ENCODE assay signal across 1 cellular context in the genomic region with DNA sequence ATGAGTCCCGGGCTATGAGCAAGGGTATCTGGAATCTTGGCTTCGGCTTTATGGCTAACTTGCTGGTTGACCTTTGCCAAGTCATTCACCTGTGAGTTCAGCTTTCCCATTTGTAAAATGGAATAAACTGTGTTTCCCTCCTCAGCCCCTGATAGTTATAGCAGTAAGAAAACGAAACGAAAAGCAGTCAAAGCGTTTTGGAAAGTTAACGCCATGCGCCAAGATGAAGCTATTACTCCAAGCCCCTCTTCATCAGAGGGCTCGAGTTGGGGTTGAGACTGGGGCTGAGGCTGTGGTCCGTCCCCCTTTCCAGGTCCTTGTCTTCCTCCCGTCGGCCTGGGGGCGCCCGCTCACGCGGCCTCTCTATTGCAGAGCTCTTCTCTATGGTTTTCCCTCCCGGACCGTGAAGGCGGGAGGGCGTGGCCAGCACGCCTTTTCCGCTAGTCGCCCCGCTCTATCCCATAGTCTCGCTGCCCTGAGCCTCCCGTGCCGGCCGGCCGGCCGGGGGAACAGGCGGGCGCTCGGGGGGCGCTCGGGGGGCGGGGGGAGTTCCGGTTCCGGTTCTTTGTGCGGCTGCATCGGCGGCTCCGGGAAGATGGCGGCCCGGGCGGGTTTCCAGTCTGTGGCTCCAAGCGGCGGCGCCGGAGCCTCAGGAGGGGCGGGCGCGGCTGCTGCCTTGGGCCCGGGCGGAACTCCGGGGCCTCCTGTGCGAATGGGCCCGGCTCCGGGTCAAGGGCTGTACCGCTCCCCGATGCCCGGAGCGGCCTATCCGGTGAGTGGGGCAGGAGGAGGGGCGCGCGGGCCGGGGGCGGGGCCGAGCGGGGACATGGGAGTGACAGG.
TF ChIP-seq lines count a peak whose summit lies in the region.

A gene (plus strand): TSS at position 568 of the 840 bp plus-strand sequence. CDS start 28 bp downstream, at position 596.

TF ChIP-seq in K562, 482 proteins besides CTCF, POLR2A, EP300 and RAD21 (continued from another document and continues in another):
- TF ChIP-seq, protein P1, sequence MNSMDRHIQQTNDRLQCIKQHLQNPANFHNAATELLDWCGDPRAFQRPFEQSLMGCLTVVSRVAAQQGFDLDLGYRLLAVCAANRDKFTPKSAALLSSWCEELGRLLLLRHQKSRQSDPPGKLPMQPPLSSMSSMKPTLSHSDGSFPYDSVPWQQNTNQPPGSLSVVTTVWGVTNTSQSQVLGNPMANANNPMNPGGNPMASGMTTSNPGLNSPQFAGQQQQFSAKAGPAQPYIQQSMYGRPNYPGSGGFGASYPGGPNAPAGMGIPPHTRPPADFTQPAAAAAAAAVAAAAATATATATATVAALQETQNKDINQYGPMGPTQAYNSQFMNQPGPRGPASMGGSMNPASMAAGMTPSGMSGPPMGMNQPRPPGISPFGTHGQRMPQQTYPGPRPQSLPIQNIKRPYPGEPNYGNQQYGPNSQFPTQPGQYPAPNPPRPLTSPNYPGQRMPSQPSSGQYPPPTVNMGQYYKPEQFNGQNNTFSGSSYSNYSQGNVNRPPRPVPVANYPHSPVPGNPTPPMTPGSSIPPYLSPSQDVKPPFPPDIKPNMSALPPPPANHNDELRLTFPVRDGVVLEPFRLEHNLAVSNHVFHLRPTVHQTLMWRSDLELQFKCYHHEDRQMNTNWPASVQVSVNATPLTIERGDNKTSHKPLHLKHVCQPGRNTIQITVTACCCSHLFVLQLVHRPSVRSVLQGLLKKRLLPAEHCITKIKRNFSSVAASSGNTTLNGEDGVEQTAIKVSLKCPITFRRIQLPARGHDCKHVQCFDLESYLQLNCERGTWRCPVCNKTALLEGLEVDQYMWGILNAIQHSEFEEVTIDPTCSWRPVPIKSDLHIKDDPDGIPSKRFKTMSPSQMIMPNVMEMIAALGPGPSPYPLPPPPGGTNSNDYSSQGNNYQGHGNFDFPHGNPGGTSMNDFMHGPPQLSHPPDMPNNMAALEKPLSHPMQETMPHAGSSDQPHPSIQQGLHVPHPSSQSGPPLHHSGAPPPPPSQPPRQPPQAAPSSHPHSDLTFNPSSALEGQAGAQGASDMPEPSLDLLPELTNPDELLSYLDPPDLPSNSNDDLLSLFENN (IDR thresholded peaks at IDR 0.05; ENCODE audit: low read depth in 2 of 2, low read length in 2 of 2), result no peak
- TF ChIP-seq HNRNPLL (IDR thresholded peaks at IDR 0.05; ENCODE audit: low read depth, low read length, poor library complexity, severe bottlenecking) (peak; percentile 63), XRCC4 (IDR thresholded peaks at IDR 0.05; ENCODE audit: extremely low read depth, insufficient read depth, insufficient read length) (no peak), ZFP30 (CRISPR knock-in tag; IDR thresholded peaks at IDR 0.05; ENCODE audit: borderline replicate concordance) (no peak), ZNF224 (CRISPR knock-in tag; IDR thresholded peaks at IDR 0.05) (no peak), ZNF121 (CRISPR knock-in tag; conservative IDR thresholded peaks at IDR 0.05) (no peak), SMAD1 (IDR thresholded peaks at IDR 0.05; ENCODE audit: low read depth, low read length, partially characterized antibody) (no peak), FOS (IDR thresholded peaks at IDR 0.05; ENCODE audit: extremely low read depth, insufficient read length) (no peak), ZNF584 (CRISPR knock-in tag; IDR thresholded peaks at IDR 0.05; ENCODE audit: low read depth) (no peak), SIRT6 (IDR thresholded peaks at IDR 0.05; ENCODE audit: low read depth, low read length) (no peak), SOX6 (IDR thresholded peaks at IDR 0.05) (peak; percentile 50), ZKSCAN8 (CRISPR knock-in tag; IDR thresholded peaks at IDR 0.05) (no peak), ZFX (CRISPR knock-in tag; IDR thresholded peaks at IDR 0.05) (peak; percentile 66), MAFF (IDR thresholded peaks at IDR 0.05; ENCODE audit: low read length) (no peak; the same call in 1 of the 2 replicates), HMGN3 (IDR thresholded peaks at IDR 0.05; ENCODE audit: borderline replicate concordance, extremely low read depth, insufficient read length, low read depth, low read length) (peak; percentile 41)
- TF ChIP-seq, protein P2, sequence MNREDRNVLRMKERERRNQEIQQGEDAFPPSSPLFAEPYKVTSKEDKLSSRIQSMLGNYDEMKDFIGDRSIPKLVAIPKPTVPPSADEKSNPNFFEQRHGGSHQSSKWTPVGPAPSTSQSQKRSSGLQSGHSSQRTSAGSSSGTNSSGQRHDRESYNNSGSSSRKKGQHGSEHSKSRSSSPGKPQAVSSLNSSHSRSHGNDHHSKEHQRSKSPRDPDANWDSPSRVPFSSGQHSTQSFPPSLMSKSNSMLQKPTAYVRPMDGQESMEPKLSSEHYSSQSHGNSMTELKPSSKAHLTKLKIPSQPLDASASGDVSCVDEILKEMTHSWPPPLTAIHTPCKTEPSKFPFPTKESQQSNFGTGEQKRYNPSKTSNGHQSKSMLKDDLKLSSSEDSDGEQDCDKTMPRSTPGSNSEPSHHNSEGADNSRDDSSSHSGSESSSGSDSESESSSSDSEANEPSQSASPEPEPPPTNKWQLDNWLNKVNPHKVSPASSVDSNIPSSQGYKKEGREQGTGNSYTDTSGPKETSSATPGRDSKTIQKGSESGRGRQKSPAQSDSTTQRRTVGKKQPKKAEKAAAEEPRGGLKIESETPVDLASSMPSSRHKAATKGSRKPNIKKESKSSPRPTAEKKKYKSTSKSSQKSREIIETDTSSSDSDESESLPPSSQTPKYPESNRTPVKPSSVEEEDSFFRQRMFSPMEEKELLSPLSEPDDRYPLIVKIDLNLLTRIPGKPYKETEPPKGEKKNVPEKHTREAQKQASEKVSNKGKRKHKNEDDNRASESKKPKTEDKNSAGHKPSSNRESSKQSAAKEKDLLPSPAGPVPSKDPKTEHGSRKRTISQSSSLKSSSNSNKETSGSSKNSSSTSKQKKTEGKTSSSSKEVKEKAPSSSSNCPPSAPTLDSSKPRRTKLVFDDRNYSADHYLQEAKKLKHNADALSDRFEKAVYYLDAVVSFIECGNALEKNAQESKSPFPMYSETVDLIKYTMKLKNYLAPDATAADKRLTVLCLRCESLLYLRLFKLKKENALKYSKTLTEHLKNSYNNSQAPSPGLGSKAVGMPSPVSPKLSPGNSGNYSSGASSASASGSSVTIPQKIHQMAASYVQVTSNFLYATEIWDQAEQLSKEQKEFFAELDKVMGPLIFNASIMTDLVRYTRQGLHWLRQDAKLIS (CRISPR knock-in tag; IDR thresholded peaks at IDR 0.05), result no peak
- TF ChIP-seq, protein P3, sequence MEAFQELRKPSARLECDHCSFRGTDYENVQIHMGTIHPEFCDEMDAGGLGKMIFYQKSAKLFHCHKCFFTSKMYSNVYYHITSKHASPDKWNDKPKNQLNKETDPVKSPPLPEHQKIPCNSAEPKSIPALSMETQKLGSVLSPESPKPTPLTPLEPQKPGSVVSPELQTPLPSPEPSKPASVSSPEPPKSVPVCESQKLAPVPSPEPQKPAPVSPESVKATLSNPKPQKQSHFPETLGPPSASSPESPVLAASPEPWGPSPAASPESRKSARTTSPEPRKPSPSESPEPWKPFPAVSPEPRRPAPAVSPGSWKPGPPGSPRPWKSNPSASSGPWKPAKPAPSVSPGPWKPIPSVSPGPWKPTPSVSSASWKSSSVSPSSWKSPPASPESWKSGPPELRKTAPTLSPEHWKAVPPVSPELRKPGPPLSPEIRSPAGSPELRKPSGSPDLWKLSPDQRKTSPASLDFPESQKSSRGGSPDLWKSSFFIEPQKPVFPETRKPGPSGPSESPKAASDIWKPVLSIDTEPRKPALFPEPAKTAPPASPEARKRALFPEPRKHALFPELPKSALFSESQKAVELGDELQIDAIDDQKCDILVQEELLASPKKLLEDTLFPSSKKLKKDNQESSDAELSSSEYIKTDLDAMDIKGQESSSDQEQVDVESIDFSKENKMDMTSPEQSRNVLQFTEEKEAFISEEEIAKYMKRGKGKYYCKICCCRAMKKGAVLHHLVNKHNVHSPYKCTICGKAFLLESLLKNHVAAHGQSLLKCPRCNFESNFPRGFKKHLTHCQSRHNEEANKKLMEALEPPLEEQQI (IDR thresholded peaks at IDR 0.05), result no peak
- TF ChIP-seq, protein P4, sequence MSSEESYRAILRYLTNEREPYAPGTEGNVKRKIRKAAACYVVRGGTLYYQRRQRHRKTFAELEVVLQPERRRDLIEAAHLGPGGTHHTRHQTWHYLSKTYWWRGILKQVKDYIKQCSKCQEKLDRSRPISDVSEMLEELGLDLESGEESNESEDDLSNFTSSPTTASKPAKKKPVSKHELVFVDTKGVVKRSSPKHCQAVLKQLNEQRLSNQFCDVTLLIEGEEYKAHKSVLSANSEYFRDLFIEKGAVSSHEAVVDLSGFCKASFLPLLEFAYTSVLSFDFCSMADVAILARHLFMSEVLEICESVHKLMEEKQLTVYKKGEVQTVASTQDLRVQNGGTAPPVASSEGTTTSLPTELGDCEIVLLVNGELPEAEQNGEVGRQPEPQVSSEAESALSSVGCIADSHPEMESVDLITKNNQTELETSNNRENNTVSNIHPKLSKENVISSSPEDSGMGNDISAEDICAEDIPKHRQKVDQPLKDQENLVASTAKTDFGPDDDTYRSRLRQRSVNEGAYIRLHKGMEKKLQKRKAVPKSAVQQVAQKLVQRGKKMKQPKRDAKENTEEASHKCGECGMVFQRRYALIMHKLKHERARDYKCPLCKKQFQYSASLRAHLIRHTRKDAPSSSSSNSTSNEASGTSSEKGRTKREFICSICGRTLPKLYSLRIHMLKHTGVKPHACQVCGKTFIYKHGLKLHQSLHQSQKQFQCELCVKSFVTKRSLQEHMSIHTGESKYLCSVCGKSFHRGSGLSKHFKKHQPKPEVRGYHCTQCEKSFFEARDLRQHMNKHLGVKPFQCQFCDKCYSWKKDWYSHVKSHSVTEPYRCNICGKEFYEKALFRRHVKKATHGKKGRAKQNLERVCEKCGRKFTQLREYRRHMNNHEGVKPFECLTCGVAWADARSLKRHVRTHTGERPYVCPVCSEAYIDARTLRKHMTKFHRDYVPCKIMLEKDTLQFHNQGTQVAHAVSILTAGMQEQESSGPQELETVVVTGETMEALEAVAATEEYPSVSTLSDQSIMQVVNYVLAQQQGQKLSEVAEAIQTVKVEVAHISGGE (CRISPR knock-in tag; IDR thresholded peaks at IDR 0.05), result peak in 2 of 3 experiments; percentile 51 to 92; a peak in 3 of 6 replicates
- TF ChIP-seq, protein P5, sequence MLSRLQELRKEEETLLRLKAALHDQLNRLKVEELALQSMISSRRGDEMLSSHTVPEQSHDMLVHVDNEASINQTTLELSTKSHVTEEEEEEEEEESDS (CRISPR knock-in tag; IDR thresholded peaks at IDR 0.05), result no peak
- TF ChIP-seq, protein P6, sequence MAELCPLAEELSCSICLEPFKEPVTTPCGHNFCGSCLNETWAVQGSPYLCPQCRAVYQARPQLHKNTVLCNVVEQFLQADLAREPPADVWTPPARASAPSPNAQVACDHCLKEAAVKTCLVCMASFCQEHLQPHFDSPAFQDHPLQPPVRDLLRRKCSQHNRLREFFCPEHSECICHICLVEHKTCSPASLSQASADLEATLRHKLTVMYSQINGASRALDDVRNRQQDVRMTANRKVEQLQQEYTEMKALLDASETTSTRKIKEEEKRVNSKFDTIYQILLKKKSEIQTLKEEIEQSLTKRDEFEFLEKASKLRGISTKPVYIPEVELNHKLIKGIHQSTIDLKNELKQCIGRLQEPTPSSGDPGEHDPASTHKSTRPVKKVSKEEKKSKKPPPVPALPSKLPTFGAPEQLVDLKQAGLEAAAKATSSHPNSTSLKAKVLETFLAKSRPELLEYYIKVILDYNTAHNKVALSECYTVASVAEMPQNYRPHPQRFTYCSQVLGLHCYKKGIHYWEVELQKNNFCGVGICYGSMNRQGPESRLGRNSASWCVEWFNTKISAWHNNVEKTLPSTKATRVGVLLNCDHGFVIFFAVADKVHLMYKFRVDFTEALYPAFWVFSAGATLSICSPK (IDR thresholded peaks at IDR 0.05; ENCODE audit: borderline replicate concordance), result no peak
- TF ChIP-seq, protein P7, sequence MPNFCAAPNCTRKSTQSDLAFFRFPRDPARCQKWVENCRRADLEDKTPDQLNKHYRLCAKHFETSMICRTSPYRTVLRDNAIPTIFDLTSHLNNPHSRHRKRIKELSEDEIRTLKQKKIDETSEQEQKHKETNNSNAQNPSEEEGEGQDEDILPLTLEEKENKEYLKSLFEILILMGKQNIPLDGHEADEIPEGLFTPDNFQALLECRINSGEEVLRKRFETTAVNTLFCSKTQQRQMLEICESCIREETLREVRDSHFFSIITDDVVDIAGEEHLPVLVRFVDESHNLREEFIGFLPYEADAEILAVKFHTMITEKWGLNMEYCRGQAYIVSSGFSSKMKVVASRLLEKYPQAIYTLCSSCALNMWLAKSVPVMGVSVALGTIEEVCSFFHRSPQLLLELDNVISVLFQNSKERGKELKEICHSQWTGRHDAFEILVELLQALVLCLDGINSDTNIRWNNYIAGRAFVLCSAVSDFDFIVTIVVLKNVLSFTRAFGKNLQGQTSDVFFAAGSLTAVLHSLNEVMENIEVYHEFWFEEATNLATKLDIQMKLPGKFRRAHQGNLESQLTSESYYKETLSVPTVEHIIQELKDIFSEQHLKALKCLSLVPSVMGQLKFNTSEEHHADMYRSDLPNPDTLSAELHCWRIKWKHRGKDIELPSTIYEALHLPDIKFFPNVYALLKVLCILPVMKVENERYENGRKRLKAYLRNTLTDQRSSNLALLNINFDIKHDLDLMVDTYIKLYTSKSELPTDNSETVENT (CRISPR knock-in tag; IDR thresholded peaks at IDR 0.05), result peak; percentile 98
- TF ChIP-seq, protein P8, sequence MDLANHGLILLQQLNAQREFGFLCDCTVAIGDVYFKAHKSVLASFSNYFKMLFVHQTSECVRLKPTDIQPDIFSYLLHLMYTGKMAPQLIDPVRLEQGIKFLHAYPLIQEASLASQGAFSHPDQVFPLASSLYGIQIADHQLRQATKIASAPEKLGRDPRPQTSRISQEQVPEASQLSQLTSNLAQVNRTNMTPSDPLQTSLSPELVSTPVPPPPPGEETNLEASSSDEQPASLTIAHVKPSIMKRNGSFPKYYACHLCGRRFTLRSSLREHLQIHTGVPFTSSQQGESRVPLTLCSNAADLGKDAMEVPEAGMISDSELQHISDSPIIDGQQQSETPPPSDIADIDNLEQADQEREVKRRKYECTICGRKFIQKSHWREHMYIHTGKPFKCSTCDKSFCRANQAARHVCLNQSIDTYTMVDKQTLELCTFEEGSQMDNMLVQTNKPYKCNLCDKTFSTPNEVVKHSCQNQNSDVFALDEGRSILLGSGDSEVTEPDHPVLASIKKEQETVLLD (IDR thresholded peaks at IDR 0.05), result peak; percentile 37; the same call in 1 of the 2 replicates
- TF ChIP-seq, protein P9, sequence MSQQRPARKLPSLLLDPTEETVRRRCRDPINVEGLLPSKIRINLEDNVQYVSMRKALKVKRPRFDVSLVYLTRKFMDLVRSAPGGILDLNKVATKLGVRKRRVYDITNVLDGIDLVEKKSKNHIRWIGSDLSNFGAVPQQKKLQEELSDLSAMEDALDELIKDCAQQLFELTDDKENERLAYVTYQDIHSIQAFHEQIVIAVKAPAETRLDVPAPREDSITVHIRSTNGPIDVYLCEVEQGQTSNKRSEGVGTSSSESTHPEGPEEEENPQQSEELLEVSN (IDR thresholded peaks at IDR 0.05; ENCODE audit: borderline replicate concordance in 1 of 2, extremely low read depth in 1 of 2, insufficient read depth in 1 of 2, insufficient read length in 1 of 2, low read depth in 1 of 2, low read length in 1 of 2, poor library complexity in 1 of 2, severe bottlenecking in 1 of 2), result peak in 1 of 2 experiments; percentile 38
- TF ChIP-seq, protein P10, sequence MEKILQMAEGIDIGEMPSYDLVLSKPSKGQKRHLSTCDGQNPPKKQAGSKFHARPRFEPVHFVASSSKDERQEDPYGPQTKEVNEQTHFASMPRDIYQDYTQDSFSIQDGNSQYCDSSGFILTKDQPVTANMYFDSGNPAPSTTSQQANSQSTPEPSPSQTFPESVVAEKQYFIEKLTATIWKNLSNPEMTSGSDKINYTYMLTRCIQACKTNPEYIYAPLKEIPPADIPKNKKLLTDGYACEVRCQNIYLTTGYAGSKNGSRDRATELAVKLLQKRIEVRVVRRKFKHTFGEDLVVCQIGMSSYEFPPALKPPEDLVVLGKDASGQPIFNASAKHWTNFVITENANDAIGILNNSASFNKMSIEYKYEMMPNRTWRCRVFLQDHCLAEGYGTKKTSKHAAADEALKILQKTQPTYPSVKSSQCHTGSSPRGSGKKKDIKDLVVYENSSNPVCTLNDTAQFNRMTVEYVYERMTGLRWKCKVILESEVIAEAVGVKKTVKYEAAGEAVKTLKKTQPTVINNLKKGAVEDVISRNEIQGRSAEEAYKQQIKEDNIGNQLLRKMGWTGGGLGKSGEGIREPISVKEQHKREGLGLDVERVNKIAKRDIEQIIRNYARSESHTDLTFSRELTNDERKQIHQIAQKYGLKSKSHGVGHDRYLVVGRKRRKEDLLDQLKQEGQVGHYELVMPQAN (IDR thresholded peaks at IDR 0.05; ENCODE audit: borderline replicate concordance), result no peak
